ENCODE assay signal across 25 cellular contexts in the genomic region with DNA sequence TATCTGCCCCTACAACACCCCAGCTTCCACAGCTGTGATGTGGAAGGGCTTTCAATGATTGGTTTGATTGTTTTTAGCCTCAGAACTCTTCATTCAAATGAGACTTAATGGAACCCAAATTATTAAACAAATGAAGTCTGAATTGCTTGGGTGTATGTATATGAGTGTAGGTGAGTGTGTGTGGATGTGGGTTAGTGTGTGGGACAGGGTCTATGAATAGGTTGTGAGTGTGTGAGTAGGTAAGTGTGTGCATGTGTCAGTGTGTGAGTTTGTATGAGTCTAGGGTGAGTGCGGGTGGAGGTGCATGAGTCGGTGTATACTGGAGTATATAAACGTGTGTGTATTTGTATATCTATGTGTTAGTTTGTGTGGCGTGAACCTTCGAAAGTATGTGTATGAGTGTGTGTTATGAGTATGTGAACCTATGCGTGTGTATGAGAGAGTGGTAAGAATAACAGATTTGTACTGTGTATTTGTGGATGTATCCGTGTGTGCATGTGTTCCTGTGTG. TPM values are rescaled to one million over a fixed set of nuclear protein-coding genes. Genes with fewer than 3 reads are reported as not detected.
A peak's percentile ranks its signal among the peaks of the same experiment; 100 is the strongest.
DNase-seq lines count a peak whose midpoint lies in the region; ATAC-seq, FAIRE-seq and TF ChIP-seq lines count a peak whose summit lies in the region.
"Had no signal": no experiment of that assay in that cellular context is flagged by ENCODE, and none has a peak within 500 bp of the region (broad histone marks: within the 10 kb centered on the region; RNA-seq: fewer than 3 reads in every experiment).

No MANE protein-coding gene starts in this region.

- no peak overlapping the region for H3K4me3 Mint-ChIP-seq in stimulated activated memory B cell treated with anti-CD40 and anti-IgM and Interleukin-4, amounts not matched to agents 10 μg/mL and 1 μg/mL and 100 μg/mL, for 72 hours
- H3K4me3 Mint-ChIP-seq: activated naive CD8-positive, alpha-beta T cell treated with anti-CD3 and anti-CD28 coated beads, Interleukin-2, amount 50 U/mL, for 24 hours; CD8-positive, alpha-beta T cell; mesothelial cell of epicardium; T-helper 17 cell had no signal

- no peaks in the 10 kb centered on the region for H3K9me3 Mint-ChIP-seq in stimulated activated memory B cell treated with anti-CD40 and anti-IgM and Interleukin-4, amounts not matched to agents 10 μg/mL and 1 μg/mL and 100 μg/mL, for 72 hours
- H3K9me3 Mint-ChIP-seq: activated naive CD8-positive, alpha-beta T cell treated with anti-CD3 and anti-CD28 coated beads, Interleukin-2, amount 50 U/mL, for 24 hours; CD8-positive, alpha-beta T cell had no signal

- H4K5ac ChIP-seq in mesendoderm (ENCODE audit: low read length): no peak overlapping the region

- peaks cover 32% of the 10 kb centered on the region for H3K4me1 ChIP-seq in NT2/D1 (ENCODE audit: insufficient read depth, insufficient read length)
- peaks cover 22 to 27% of the 10 kb centered on the region in 2 experiments; a peak in 4 of 5 replicates for H3K4me1 ChIP-seq in K562 (replicated peaks in 1 of 2; ENCODE audit: control insufficient read depth in 2 of 2, insufficient read depth in 2 of 2, low read length in 2 of 2)
- H3K4me1 ChIP-seq in mesendoderm (ENCODE audit: control insufficient read depth, low read depth, low read length): no peaks in the 10 kb centered on the region

- WGBS in K562 (ENCODE audit: insufficient coverage, low coverage, missing lambda C conversion rate): 90% methylated on average over 7 of the region's 7 CpGs
- 100% methylated on average over 3 of the region's 7 CpGs for WGBS in mesendoderm (ENCODE audit: extremely low coverage, insufficient coverage, low lambda C conversion rate)

- H3K79me1 ChIP-seq in mesendoderm (ENCODE audit: low read length): no peaks in the 10 kb centered on the region

- no peak overlapping the region for H3K23ac ChIP-seq in mesendoderm (ENCODE audit: low read length)

- no peak overlapping the region for H3K18ac ChIP-seq in mesendoderm (ENCODE audit: low read length)

- no peak overlapping the region for H2BK120ac ChIP-seq in mesendoderm (ENCODE audit: low read depth, low read length)

- POLR2A ChIA-PET in K562 (lab: Yijun Ruan, JAX): interaction anchor here (0.5 to 2.6 kb wide), 2 partner anchors 10 to 1147 kb away, joined by 3 to 6 read pairs; no protein-coding TSS in a partner anchor

- no peak overlapping the region for H3K4ac ChIP-seq in mesendoderm (ENCODE audit: low read depth, low read length)

- no peak for DNase-seq in NT2/D1 (ENCODE audit: low read depth, low spot score)
- no peak for DNase-seq in K562 (ENCODE audit: extremely low read depth in 1 of 4, low spot score in 3 of 4)
- no peak for DNase-seq in mesendoderm
- DNase-seq in substantia nigra (lab: John Stamatoyannopoulos, UW): no peak
- no peak for DNase-seq in foreskin fibroblast
- DNase-seq in Ammon's horn (ENCODE audit: low spot score): no peak
- DNase-seq: activated CD4-positive, alpha-beta T cell treated with anti-CD3 and anti-CD28 coated beads, Interleukin-2, amount 50 U/mL, for 1 hour; activated CD8-positive, alpha-beta memory T cell treated with anti-CD3 and anti-CD28 coated beads, Interleukin-2, amount 50 U/mL, for 4 hours; activated effector memory CD4-positive, alpha-beta T cell treated with Interleukin-2 at 50 U/mL for 16 hours; activated naive CD8-positive, alpha-beta T cell treated with anti-CD3 and anti-CD28 coated beads, Interleukin-2, amount 50 U/mL, for 24 hours; CD8-positive, alpha-beta T cell; KG1; kidney glomerular epithelial cell; NCI-H187; NCI-H82; stimulated activated CD4-positive, alpha-beta T cell treated with anti-CD3 and anti-CD28 coated beads, Interleukin-4, amount 100 ng/mL, for 4 hours; T-helper 17 cell had no signal

- peak; percentile 32 for FAIRE-seq in K562 (lab: Jason Lieb, UNC)
- FAIRE-seq: bronchial epithelial cell, GM12892 had no signal

- H3K27ac Mint-ChIP-seq in stimulated activated memory B cell treated with anti-CD40 and anti-IgM and Interleukin-4, amounts not matched to agents 10 μg/mL and 1 μg/mL and 100 μg/mL, for 72 hours: no peak overlapping the region
- H3K27ac Mint-ChIP-seq: activated naive CD8-positive, alpha-beta T cell treated with anti-CD3 and anti-CD28 coated beads, Interleukin-2, amount 50 U/mL, for 24 hours; CD8-positive, alpha-beta T cell; mesothelial cell of epicardium; T-helper 17 cell had no signal

- intact Hi-C loops in K562 (cut with micrococcal nuclease): no loop called here

- no peak for TF ChIP-seq EP300 in K562 (IDR thresholded peaks at IDR 0.05; ENCODE audit: low read length)

- H4K8ac ChIP-seq in mesendoderm (ENCODE audit: low read depth, low read length): no peak overlapping the region

- H3K36me3 ChIP-seq in NT2/D1 (ENCODE audit: insufficient read depth, insufficient read length, low read length) (no peaks in the 10 kb centered on the region), K562 (ENCODE audit: control insufficient read depth, insufficient read depth, low read length) (no peaks in the 10 kb centered on the region), mesendoderm (ENCODE audit: control insufficient read depth, insufficient read depth, low read length) (no peaks in the 10 kb centered on the region)
- H3K36me3 ChIP-seq: SJSA1, thoracic aorta had no signal

- TF ChIP-seq CTCF in K562 (IDR thresholded peaks at IDR 0.05 in 2 of 3, conservative IDR thresholded peaks at IDR 0.05 in 1 of 3; ENCODE audit: insufficient read depth in 2 of 3, low read depth in 1 of 3, low read length in 3 of 3) (no peak), foreskin fibroblast (IDR thresholded peaks at IDR 0.05; ENCODE audit: low read depth, low read length) (no peak)

- no TSS peak for BruUV-seq in K562 (replicated peaks; lab: Mats Ljungman, UMichigan)

- H2AK5ac ChIP-seq in mesendoderm (ENCODE audit: low read length): no peak overlapping the region

- H3K27me3 ChIP-seq in NT2/D1 (ENCODE audit: insufficient read depth, insufficient read length) (peaks cover 19% of the 10 kb centered on the region), K562 (ENCODE audit: control insufficient read depth in 2 of 2, insufficient read depth in 2 of 2, low read length in 2 of 2) (no peaks in the 10 kb centered on the region), mesendoderm (ENCODE audit: insufficient read depth, low read length, poor library complexity) (no peaks in the 10 kb centered on the region)

- H3K9me1 ChIP-seq in K562 (ENCODE audit: control insufficient read depth, insufficient read depth, low read length): no peaks in the 10 kb centered on the region

- in situ Hi-C loops in K562 (cut with MboI): no loop called here

- H3K4me1 Mint-ChIP-seq in stimulated activated memory B cell treated with anti-CD40 and anti-IgM and Interleukin-4, amounts not matched to agents 10 μg/mL and 1 μg/mL and 100 μg/mL, for 72 hours: peaks cover 8% of the 10 kb centered on the region
- H3K4me1 Mint-ChIP-seq: mesothelial cell of epicardium had no signal

- no peak for TF ChIP-seq RAD21 in K562 (CRISPR knock-in tag; conservative IDR thresholded peaks at IDR 0.05 in 1 of 2, IDR thresholded peaks at IDR 0.05 in 1 of 2)

- H3K27ac ChIP-seq in K562 (ENCODE audit: extremely low read depth, low read depth, low read length) (no peak overlapping the region), mesendoderm (ENCODE audit: low read depth, low read length) (no peak overlapping the region), substantia nigra (ENCODE audit: low read depth, low read length, poor library complexity, severe bottlenecking) (peak overlapping the region; percentile 87)
- H3K27ac ChIP-seq: SJSA1, thoracic aorta, VCaP had no signal

- no peaks in the 10 kb centered on the region for H3K36me3 Mint-ChIP-seq in stimulated activated memory B cell treated with anti-CD40 and anti-IgM and Interleukin-4, amounts not matched to agents 10 μg/mL and 1 μg/mL and 100 μg/mL, for 72 hours
- H3K36me3 Mint-ChIP-seq: CD8-positive, alpha-beta T cell; mesothelial cell of epicardium had no signal

- peak overlapping the region; percentile 24 for H3K9ac ChIP-seq in NT2/D1 (ENCODE audit: insufficient read length, low read depth)
- H3K9ac ChIP-seq in K562 (ENCODE audit: insufficient read depth in 1 of 2, low read depth in 2 of 2, low read length in 2 of 2): no peak overlapping the region
- H3K9ac ChIP-seq in mesendoderm (ENCODE audit: low read length): no peak overlapping the region

- TF ChIP-seq POLR2A in K562 (conservative IDR thresholded peaks at IDR 0.05): no peak

- H3K9me3 ChIP-seq in NT2/D1 (ENCODE audit: insufficient read depth, low read length) (no peaks in the 10 kb centered on the region), K562 (replicated peaks; ENCODE audit: control insufficient read depth, insufficient read depth, low read depth, low read length) (no peaks in the 10 kb centered on the region)
- H3K9me3 ChIP-seq: SJSA1, thoracic aorta had no signal

- H2AFZ ChIP-seq in K562 (ENCODE audit: low read depth, low read length): peak overlapping the region; percentile 60; the same call in 1 of the 2 replicates

- no peak overlapping the region for H2BK5ac ChIP-seq in mesendoderm (ENCODE audit: low read length)

- CTCF ChIA-PET in K562 (lab: Yijun Ruan, JAX; ENCODE audit: low intra/inter-chr PET ratio): interaction anchor here (1.2 kb wide), 1 partner anchor 109 kb away, joined by 3 read pairs; no protein-coding TSS in a partner anchor

- peak overlapping the region; percentile 46 for H3K56ac ChIP-seq in mesendoderm (ENCODE audit: low read length)

- H3K4me3 ChIP-seq in NT2/D1 (ENCODE audit: insufficient read length, low read depth) (no peak overlapping the region), K562 (no peak overlapping the region), mesendoderm (ENCODE audit: low read length) (no peak overlapping the region), foreskin fibroblast (ENCODE audit: low read depth in 1 of 2, low read length in 2 of 2) (no peak overlapping the region)
- H3K4me3 ChIP-seq: SJSA1, thoracic aorta had no signal

- H3K79me2 ChIP-seq in K562 (ENCODE audit: control insufficient read depth, insufficient read depth, low read length) (no peaks in the 10 kb centered on the region), mesendoderm (ENCODE audit: control insufficient read depth, insufficient read depth, low read length) (no peaks in the 10 kb centered on the region)

- no peak for ATAC-seq in K562
- no peak for ATAC-seq in stimulated activated memory B cell treated with anti-CD40 and anti-IgM and Interleukin-4, amounts not matched to agents 10 μg/mL and 1 μg/mL and 100 μg/mL, for 72 hours
- ATAC-seq: activated naive CD8-positive, alpha-beta T cell treated with anti-CD3 and anti-CD28 coated beads, Interleukin-2, amount 50 U/mL, for 24 hours; CD8-positive, alpha-beta T cell; T-helper 17 cell had no signal

- no peaks in the 10 kb centered on the region for H4K20me1 ChIP-seq in K562 (replicated peaks; ENCODE audit: control insufficient read depth, insufficient read depth, low read length)

- H2BK15ac ChIP-seq in mesendoderm (replicated peaks; ENCODE audit: low read depth): no peak overlapping the region

- H3K4me2 ChIP-seq in K562 (ENCODE audit: insufficient read depth, low read length) (no peak overlapping the region), mesendoderm (ENCODE audit: low read length) (no peak overlapping the region)

- H3K27me3 Mint-ChIP-seq in stimulated activated memory B cell treated with anti-CD40 and anti-IgM and Interleukin-4, amounts not matched to agents 10 μg/mL and 1 μg/mL and 100 μg/mL, for 72 hours: peaks cover 15% of the 10 kb centered on the region

RNA-seq across cellular contexts. Expression of a gene that starts 26.9 kb away (rescaled TPM):
- total RNA-seq in K562 (2011; cell fraction: chromatin; rRNA removed; ENCODE audit: low replicate concordance): 5.0 and 10.1 TPM in 2 replicates
- 5.9 and 9.3 TPM in 2 replicates for total RNA-seq in K562 (2011; cell fraction: nucleolus; rRNA removed)
- total RNA-seq in K562 (2011; cell fraction: nucleoplasm; rRNA removed): 6.6 and 7.6 TPM in 2 replicates
- total RNA-seq in K562 (2014; rRNA removed): 3.5 and 3.9 TPM in 2 replicates
- total RNA-seq in K562 (2014; rRNA removed; fragmentation: Illumina TruSeq; extraction: Trizol): 2.0 and 2.3 TPM in 2 replicates
- total RNA-seq in K562 (2015; rRNA removed; fragmentation: Illumina TruSeq; extraction: Trizol): 3.0 and 3.2 TPM in 2 replicates
- 4.9 and 5.1 TPM in 2 replicates for total RNA-seq in K562 (2021)
- polyA plus RNA-seq in K562 (2011; rRNA removed): 0.72 and 1.7 TPM in 2 replicates
- 0.96 and 2.9 TPM in 2 replicates for polyA plus RNA-seq in K562 (2011; cell fraction: cytosol; rRNA removed)
- 1.2 and 2.8 TPM in 2 replicates for polyA plus RNA-seq in K562 (2011; cell fraction: nucleus; rRNA removed)
- 5.8 and 27.6 TPM in 2 replicates for polyA plus RNA-seq in K562 (2012)
- polyA plus RNA-seq in K562 (2014; fragmentation: Illumina TruSeq; extraction: Trizol): 3.2 TPM in 2 replicates
- polyA plus RNA-seq in K562 (2014; fragmentation: Nextera tagmentation; extraction: Ambion mirVana): under 1 TPM; 0.46 to 0.68 TPM
- 2.6 TPM in 2 replicates for polyA plus RNA-seq in K562 (2014; rRNA removed)
- 0.87 and 2.1 TPM in 2 replicates for polyA minus RNA-seq in K562 (2011; rRNA and poly(A)+ RNA removed)
- polyA minus RNA-seq in K562 (2011; cell fraction: cytosol; rRNA and poly(A)+ RNA removed): 2.7 and 5.7 TPM in 2 replicates
- polyA minus RNA-seq in K562 (2011; cell fraction: nucleus; rRNA and poly(A)+ RNA removed): 1.1 and 1.5 TPM in 2 replicates
- polyA plus RNA-seq in mesendoderm (2013, experiment 1 of 2): 0.22 TPM
- 0.32 TPM for polyA plus RNA-seq in mesendoderm (2013, experiment 2 of 2)
- total RNA-seq: CD8-positive, alpha-beta T cell; pulmonary artery endothelial cell; T-helper 17 cell had no signal
